8 cellular contexts compared by ENCODE assay signal in genomic region chr18:59846814-59847490, GRCh38. TPM values are rescaled to one million over a fixed set of nuclear protein-coding genes. Genes with fewer than 3 reads are reported as not detected.
DNase-seq lines count a peak whose midpoint lies in the region; ATAC-seq lines count a peak whose summit lies in the region.

No MANE protein-coding gene starts in this region.

- no peak overlapping the region for H2BK120ac ChIP-seq in mesendoderm (ENCODE audit: low read depth, low read length)

- H3K27me3 ChIP-seq in mesendoderm (ENCODE audit: insufficient read depth, low read length, poor library complexity), result no peaks in the 10 kb centered on the region

- peak; percentile 68 for DNase-seq in AG08396 (ENCODE audit: low spot score)
- peak; percentile 56 for DNase-seq in GM19238 (ENCODE audit: insufficient read length, low spot score)
- peak; percentile 9 for DNase-seq in activated CD4-positive, alpha-beta T cell treated with anti-CD3 and anti-CD28 coated beads, Interleukin-2, amount 10 ng/mL, durations not matched to agents 7 days and 5 days
- peak; percentile 82 for DNase-seq in mesendoderm
- no peak for DNase-seq in NCI-H774 (lab: John Stamatoyannopoulos, UW)
- DNase-seq in NCI-H345 treated with DMSO at 0.1 percent for 48 hours (lab: John Stamatoyannopoulos, UW; ENCODE audit: unreplicated experiment), result no peak
- no peak for DNase-seq in globus pallidus (ENCODE audit: low spot score)

- H4K8ac ChIP-seq in mesendoderm (ENCODE audit: low read depth, low read length), result no peak overlapping the region

- no peak overlapping the region for H2BK15ac ChIP-seq in mesendoderm (replicated peaks; ENCODE audit: low read depth)

- no peaks in the 10 kb centered on the region for H3K36me3 ChIP-seq in mesendoderm (ENCODE audit: control insufficient read depth, insufficient read depth, low read length)

- H3K9me3 Mint-ChIP-seq in activated CD4-positive, alpha-beta T cell treated with anti-CD3 and anti-CD28 coated beads, Interleukin-2, amount 10 ng/mL, durations not matched to agents 7 days and 5 days, result no peaks in the 10 kb centered on the region

- no peak overlapping the region for H3K18ac ChIP-seq in mesendoderm (ENCODE audit: low read length)

- H3K27ac Mint-ChIP-seq in activated CD4-positive, alpha-beta T cell treated with anti-CD3 and anti-CD28 coated beads, Interleukin-2, amount 10 ng/mL, durations not matched to agents 7 days and 5 days, result peak overlapping the region; percentile 19

- no peak overlapping the region for H3K56ac ChIP-seq in mesendoderm (ENCODE audit: low read length)

- no peak overlapping the region for H4K5ac ChIP-seq in mesendoderm (ENCODE audit: low read length)

- no peak overlapping the region for H3K4me2 ChIP-seq in mesendoderm (ENCODE audit: low read length)

- H2AK5ac ChIP-seq in mesendoderm (ENCODE audit: low read length), result no peak overlapping the region

- H3K79me2 ChIP-seq in mesendoderm (ENCODE audit: control insufficient read depth, insufficient read depth, low read length), result no peaks in the 10 kb centered on the region

- peaks cover 10% of the 10 kb centered on the region for H3K4me1 Mint-ChIP-seq in activated CD4-positive, alpha-beta T cell treated with anti-CD3 and anti-CD28 coated beads, Interleukin-2, amount 10 ng/mL, durations not matched to agents 7 days and 5 days

- POLR2A ChIA-PET in activated CD4-positive, alpha-beta T cell treated with anti-CD3 and anti-CD28 coated beads, Interleukin-2, amount 10 ng/mL, durations not matched to agents 7 days and 5 days (lab: Charles Lee), result interaction anchor here (0.5 to 0.6 kb wide), 2 partner anchors 36 to 52 kb away, joined by 3 read pairs; no protein-coding TSS in a partner anchor

- no peak overlapping the region for H3K9ac ChIP-seq in mesendoderm (ENCODE audit: low read length)

- H3K4me1 ChIP-seq in mesendoderm (ENCODE audit: control insufficient read depth, low read depth, low read length), result no peaks in the 10 kb centered on the region

- WGBS in mesendoderm (ENCODE audit: extremely low coverage, insufficient coverage, low lambda C conversion rate), result no CpG with 5 or more reads among the region's 9 CpGs

- ATAC-seq in HG03064 (IDR thresholded peaks at IDR 0.05; ENCODE audit: low read depth, unreplicated experiment), result peak; percentile 89

- no peak overlapping the region for H3K27ac ChIP-seq in mesendoderm (ENCODE audit: low read depth, low read length)

- H2BK5ac ChIP-seq in mesendoderm (ENCODE audit: low read length), result no peak overlapping the region

- H3K4me3 ChIP-seq in mesendoderm (ENCODE audit: low read length), result no peak overlapping the region

- no peaks in the 10 kb centered on the region for H3K79me1 ChIP-seq in mesendoderm (ENCODE audit: low read length)

- no peaks in the 10 kb centered on the region for H3K36me3 Mint-ChIP-seq in activated CD4-positive, alpha-beta T cell treated with anti-CD3 and anti-CD28 coated beads, Interleukin-2, amount 10 ng/mL, durations not matched to agents 7 days and 5 days (ENCODE audit: low read depth)

- no peaks in the 10 kb centered on the region for H3K27me3 Mint-ChIP-seq in activated CD4-positive, alpha-beta T cell treated with anti-CD3 and anti-CD28 coated beads, Interleukin-2, amount 10 ng/mL, durations not matched to agents 7 days and 5 days

- CTCF ChIA-PET in activated CD4-positive, alpha-beta T cell treated with anti-CD3 and anti-CD28 coated beads, Interleukin-2, amount 10 ng/mL, durations not matched to agents 7 days and 5 days (lab: Charles Lee), result interaction anchor here (0.6 kb wide), 1 partner anchor 46 kb away, joined by 3 read pairs; no protein-coding TSS in a partner anchor

- H3K4ac ChIP-seq in mesendoderm (ENCODE audit: low read depth, low read length), result no peak overlapping the region

- H3K4me3 Mint-ChIP-seq in activated CD4-positive, alpha-beta T cell treated with anti-CD3 and anti-CD28 coated beads, Interleukin-2, amount 10 ng/mL, durations not matched to agents 7 days and 5 days, result no peak overlapping the region

- no peak overlapping the region for H3K23ac ChIP-seq in mesendoderm (ENCODE audit: low read length)

RNA-seq across cellular contexts. Expression of gene PMAIP1, which starts 52.8 kb away (rescaled TPM):
- total RNA-seq in activated CD4-positive, alpha-beta T cell treated with anti-CD3 and anti-CD28 coated beads, Interleukin-2, amount 10 ng/mL, durations not matched to agents 7 days and 5 days, result 10 to 100 TPM; 14.8 to 19.1 TPM
- 64.9 TPM for polyA plus RNA-seq in mesendoderm (2013, experiment 1 of 2)
- 64.6 TPM for polyA plus RNA-seq in mesendoderm (2013, experiment 2 of 2)

Comparison
In these comparisons a context has a peak if more than half of its experiments do, and no peak if none do; other contexts are left out.
1. DNase-seq: peak in AG08396 (single experiment), GM19238 (single experiment), activated CD4-positive, alpha-beta T cell treated with anti-CD3 and anti-CD28 coated beads, Interleukin-2, amount 10 ng/mL, durations not matched to agents 7 days and 5 days (single experiment) and mesendoderm (single experiment); none in NCI-H774 (single experiment), NCI-H345 treated with DMSO at 0.1 percent for 48 hours (single experiment) and globus pallidus (single experiment).